8 cellular contexts compared by ENCODE assay signal in the genomic region with DNA sequence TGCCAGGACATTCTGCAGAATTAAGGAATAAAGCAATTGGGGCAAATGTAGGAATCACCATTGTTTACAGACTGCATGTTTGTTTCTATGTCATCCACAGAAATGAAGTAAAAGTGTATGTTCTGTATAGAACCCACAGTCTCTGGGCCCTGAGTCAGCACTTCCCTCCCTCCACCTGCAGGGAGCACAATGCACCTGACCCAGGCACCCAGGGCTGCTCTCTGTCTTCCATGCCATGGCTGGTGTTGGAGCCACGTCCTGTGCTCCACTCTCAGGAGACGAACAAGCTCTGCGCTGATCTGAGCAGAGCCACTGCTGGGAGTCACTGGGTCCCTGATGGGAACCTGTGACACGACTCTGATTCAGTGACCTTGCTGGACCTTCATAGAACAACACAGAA.
DNase-seq lines count a peak whose midpoint lies in the region; ATAC-seq and TF ChIP-seq lines count a peak whose summit lies in the region.
"Not testable (repeated sequence)": the region's sequence is repeated elsewhere in the genome, so short reads cannot be mapped to it uniquely, and the experiment has no call there.

No MANE protein-coding gene starts in this region.

- H2AFZ ChIP-seq in Loucy (ENCODE audit: low read length), result not testable (repeated sequence)

- not testable (repeated sequence) for H3K27me3 Mint-ChIP-seq in activated T-cell treated with anti-CD3 and anti-CD28 coated beads, Interleukin-2, amount 50 U/mL, for 72 hours (ENCODE audit: low read depth); activated naive CD8-positive, alpha-beta T cell treated with anti-CD3 and anti-CD28 coated beads, Interleukin-2, amount 50 U/mL, for 24 hours; memory B cell

- not testable (repeated sequence) for H3K36me3 ChIP-seq in Loucy (ENCODE audit: insufficient read depth, low read length)

- H3K9me3 Mint-ChIP-seq in activated T-cell treated with anti-CD3 and anti-CD28 coated beads, Interleukin-2, amount 50 U/mL, for 72 hours; activated naive CD8-positive, alpha-beta T cell treated with anti-CD3 and anti-CD28 coated beads, Interleukin-2, amount 50 U/mL, for 24 hours; memory B cell: not testable (repeated sequence)

- peaks cover 30% of the 10 kb centered on the region for H3K4me1 ChIP-seq in Loucy (ENCODE audit: insufficient read depth, low read length, poor library complexity, severe bottlenecking)

- H3K27ac Mint-ChIP-seq in activated T-cell treated with anti-CD3 and anti-CD28 coated beads, Interleukin-2, amount 50 U/mL, for 72 hours; activated naive CD8-positive, alpha-beta T cell treated with anti-CD3 and anti-CD28 coated beads, Interleukin-2, amount 50 U/mL, for 24 hours; memory B cell: not testable (repeated sequence)

- H3K79me2 ChIP-seq in Loucy (ENCODE audit: insufficient read depth, low read length), result peaks cover 57% of the 10 kb centered on the region

- H3K9ac ChIP-seq in Loucy (ENCODE audit: low read depth, low read length, poor library complexity, severe bottlenecking), result not testable (repeated sequence)

- H3K27ac ChIP-seq in C4-2B, result not testable (repeated sequence)

- H3K27me3 ChIP-seq in Loucy (ENCODE audit: insufficient read depth, low read length, poor library complexity, severe bottlenecking), result not testable (repeated sequence)

- not testable (repeated sequence) for H3F3A ChIP-seq in Loucy (ENCODE audit: low read depth)

- H4K20me1 ChIP-seq in Loucy (ENCODE audit: insufficient read depth, low read length, poor library complexity, severe bottlenecking), result not testable (repeated sequence)

- peaks cover 12% of the 10 kb centered on the region for H3K4me1 Mint-ChIP-seq in activated T-cell treated with anti-CD3 and anti-CD28 coated beads, Interleukin-2, amount 50 U/mL, for 72 hours (ENCODE audit: low read depth)
- H3K4me1 Mint-ChIP-seq in activated naive CD8-positive, alpha-beta T cell treated with anti-CD3 and anti-CD28 coated beads, Interleukin-2, amount 50 U/mL, for 24 hours; memory B cell: not testable (repeated sequence)

- not testable (repeated sequence) for H3K36me3 Mint-ChIP-seq in activated T-cell treated with anti-CD3 and anti-CD28 coated beads, Interleukin-2, amount 50 U/mL, for 72 hours (ENCODE audit: insufficient read depth in 2 of 2); activated naive CD8-positive, alpha-beta T cell treated with anti-CD3 and anti-CD28 coated beads, Interleukin-2, amount 50 U/mL, for 24 hours (ENCODE audit: low read depth); memory B cell

- ATAC-seq in activated T-cell treated with anti-CD3 and anti-CD28 coated beads, Interleukin-2, amount 50 U/mL, for 72 hours (replicated peaks in 1 of 2), result peak; percentile 71 to 78
- peak; percentile 63 for ATAC-seq in activated naive CD8-positive, alpha-beta T cell treated with anti-CD3 and anti-CD28 coated beads, Interleukin-2, amount 50 U/mL, for 24 hours
- ATAC-seq in memory B cell (ENCODE audit: low read depth), result peak; percentile 59
- peak; percentile 65 for ATAC-seq in stimulated activated naive CD8-positive, alpha-beta T cell treated with anti-CD3 and anti-CD28 coated beads, Interleukin-15, Interleukin-2, amounts not matched to agents 100 U/mL and 50 U/mL, for 24 hours

- H3K4me2 ChIP-seq in Loucy (ENCODE audit: low read depth, low read length, poor library complexity, severe bottlenecking), result peak overlapping the region; percentile 74

- TF ChIP-seq CTCF in C4-2B (conservative IDR thresholded peaks at IDR 0.05) (peak; percentile 10; the same call in 1 of the 2 replicates), GM12864 (IDR thresholded peaks at IDR 0.05; ENCODE audit: low read depth, low read length, missing control alignments) (peak; percentile 8), Loucy (conservative IDR thresholded peaks at IDR 0.05; ENCODE audit: low read length) (peak; percentile 35)

- not testable (repeated sequence) for H3K9me3 ChIP-seq in Loucy (ENCODE audit: insufficient read depth, low read depth, low read length)

- not testable (repeated sequence) for H3K4me3 Mint-ChIP-seq in activated T-cell treated with anti-CD3 and anti-CD28 coated beads, Interleukin-2, amount 50 U/mL, for 72 hours; activated naive CD8-positive, alpha-beta T cell treated with anti-CD3 and anti-CD28 coated beads, Interleukin-2, amount 50 U/mL, for 24 hours; memory B cell

- not testable (repeated sequence) for DNase-seq in GM12864 (ENCODE audit: low read depth); activated T-cell treated with anti-CD3 and anti-CD28 coated beads, Interleukin-2, amount 50 U/mL, for 72 hours; activated naive CD8-positive, alpha-beta T cell treated with anti-CD3 and anti-CD28 coated beads, Interleukin-2, amount 50 U/mL, for 24 hours; memory B cell (ENCODE audit: low spot score in 2 of 2); stimulated activated naive CD8-positive, alpha-beta T cell treated with anti-CD3 and anti-CD28 coated beads, Interleukin-15, Interleukin-2, amounts not matched to agents 100 U/mL and 50 U/mL, for 24 hours
- peak; percentile 24 for DNase-seq in activated CD4-positive, alpha-beta T cell treated with anti-CD3 and anti-CD28 coated beads, Interleukin-2, amount 50 U/mL, for 1 hour

- not testable (repeated sequence) for H3K4me3 ChIP-seq in GM12864 (ENCODE audit: low read depth, low read length); Loucy (ENCODE audit: low read length, poor library complexity, severe bottlenecking)

- not testable (repeated sequence) for H3K9me2 ChIP-seq in Loucy (replicated peaks; ENCODE audit: low read depth, low read length)
